In the genomic region with DNA sequence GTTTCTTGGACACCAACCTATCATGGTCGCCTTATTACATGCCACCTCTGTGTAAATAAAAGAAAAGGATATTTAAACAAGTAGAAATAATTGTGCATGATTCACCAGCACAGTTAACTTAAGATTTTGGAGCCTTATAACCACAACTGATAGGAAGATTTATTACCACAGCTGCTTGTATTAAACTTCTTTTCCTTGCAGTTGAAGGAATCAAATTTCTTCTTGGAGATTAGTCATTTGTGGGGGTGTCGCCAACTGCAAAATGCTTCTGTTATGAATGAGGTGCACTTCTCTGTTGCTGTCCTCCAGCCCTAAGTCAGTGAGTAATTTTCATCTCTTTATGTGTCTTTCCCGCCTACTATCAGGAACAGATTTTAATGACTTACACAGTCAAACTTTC, we compare ENCODE assay signal across 20 cellular contexts.
DNase-seq lines count a peak whose midpoint lies in the region; TF ChIP-seq lines count a peak whose summit lies in the region.
"Had no signal": no experiment of that assay in that cellular context is flagged by ENCODE, and none has a peak within 500 bp of the region (broad histone marks: within the 10 kb centered on the region; RNA-seq: fewer than 3 reads in every experiment).

No MANE protein-coding gene starts in this region.

- no peak overlapping the region for H4K8ac ChIP-seq in mesenchymal stem cell (ENCODE audit: low read length)

- H3K27me3 ChIP-seq in MG63 (no peaks in the 10 kb centered on the region), brain microvascular endothelial cell (replicated peaks) (no peaks in the 10 kb centered on the region), mesenchymal stem cell (ENCODE audit: control insufficient read depth in 1 of 2, insufficient read depth in 1 of 2, low read length in 2 of 2) (peaks cover 0 to 27% of the 10 kb centered on the region in 2 experiments)
- H3K27me3 ChIP-seq: upper lobe of left lung had no signal

- H2BK15ac ChIP-seq in mesenchymal stem cell (ENCODE audit: low read depth, poor library complexity, severe bottlenecking) = no peak overlapping the region

- H3K4me3 ChIP-seq in MG63 (no peak overlapping the region), brain microvascular endothelial cell (ENCODE audit: low read depth, low read length) (no peak overlapping the region), mesenchymal stem cell (ENCODE audit: insufficient read depth in 1 of 2, low read depth in 1 of 2, low read length in 2 of 2) (no peak overlapping the region), lower leg skin (ENCODE audit: low read depth, poor library complexity, severe bottlenecking) (no peak overlapping the region)
- H3K4me3 ChIP-seq: upper lobe of left lung had no signal

- H3K4me2 ChIP-seq in mesenchymal stem cell (ENCODE audit: low read length, poor library complexity, severe bottlenecking) = no peak overlapping the region

- TF ChIP-seq CTCF in brain microvascular endothelial cell (IDR thresholded peaks at IDR 0.05; ENCODE audit: low read depth, low read length, missing control alignments) (no peak), lower leg skin (IDR thresholded peaks at IDR 0.05) (no peak)

- no peak overlapping the region for H3K18ac ChIP-seq in mesenchymal stem cell (ENCODE audit: low read depth in 1 of 2, low read length in 2 of 2)

- no peak overlapping the region for H4K91ac ChIP-seq in mesenchymal stem cell (ENCODE audit: low read length)

- intact Hi-C loops in lower leg skin (cut with DNase I; ENCODE audit: low total_unique reads) = no loop called here

- no peak overlapping the region for H3K14ac ChIP-seq in mesenchymal stem cell (ENCODE audit: low read length in 2 of 2)

- H3K27ac ChIP-seq in brain microvascular endothelial cell (no peak overlapping the region), mesenchymal stem cell (ENCODE audit: low read length, poor library complexity, severe bottlenecking) (no peak overlapping the region)
- H3K27ac ChIP-seq: upper lobe of left lung had no signal

- TF ChIP-seq POLR2A in lower leg skin (IDR thresholded peaks at IDR 0.05) = no peak

- H3K9ac ChIP-seq in mesenchymal stem cell (ENCODE audit: low read length) = no peak overlapping the region

- no peak overlapping the region for H3K23ac ChIP-seq in mesenchymal stem cell (ENCODE audit: low read length in 2 of 2)

- H3K79me1 ChIP-seq in mesenchymal stem cell (replicated peaks; ENCODE audit: low read length, poor library complexity, severe bottlenecking) = no peaks in the 10 kb centered on the region

- H2AFZ ChIP-seq in mesenchymal stem cell (ENCODE audit: low read depth, low read length) = no peak overlapping the region

- no peak overlapping the region for H3K4ac ChIP-seq in mesenchymal stem cell (ENCODE audit: low read depth in 1 of 2, low read length in 2 of 2)

- in situ Hi-C loops in brain microvascular endothelial cell (cut with HindIII; ENCODE audit: low pct_ligation_motif_present, low sequenced_read_pairs) = no loop called here

- no peaks in the 10 kb centered on the region for H3K36me3 ChIP-seq in MG63
- H3K36me3 ChIP-seq in brain microvascular endothelial cell (replicated peaks) = no peaks in the 10 kb centered on the region
- H3K36me3 ChIP-seq in mesenchymal stem cell (ENCODE audit: control insufficient read depth in 1 of 2, insufficient read depth in 2 of 2, low read depth in 1 of 2, low read length in 2 of 2) = no peaks in the 10 kb centered on the region
- H3K36me3 ChIP-seq: upper lobe of left lung had no signal

- H3K9me3 ChIP-seq in MG63 = no peaks in the 10 kb centered on the region
- no peaks in the 10 kb centered on the region for H3K9me3 ChIP-seq in mesenchymal stem cell (ENCODE audit: control insufficient read depth, low read length)
- H3K9me3 ChIP-seq: upper lobe of left lung had no signal

- no peaks in the 10 kb centered on the region for H3K4me1 ChIP-seq in mesenchymal stem cell (ENCODE audit: control insufficient read depth, insufficient read depth, low read depth, low read length)
- H3K4me1 ChIP-seq: upper lobe of left lung had no signal

- H2AK5ac ChIP-seq in mesenchymal stem cell (ENCODE audit: low read length, severe bottlenecking) = no peak overlapping the region

- no peak overlapping the region for H2BK12ac ChIP-seq in mesenchymal stem cell (ENCODE audit: low read length in 2 of 2)

- DNase-seq in COLO829 (ENCODE audit: low spot score) = peak; percentile 1
- DNase-seq in MG63 = peak; percentile 15
- DNase-seq in brain microvascular endothelial cell = peak; percentile 10
- peak; percentile 78 for DNase-seq in mesenchymal stem cell
- DNase-seq in germinal center (ENCODE audit: low spot score) = no peak
- DNase-seq in NCI-H82 (lab: John Stamatoyannopoulos, UW) = no peak
- no peak for DNase-seq in stimulated activated CD4-positive, alpha-beta T cell treated with anti-CD3 and anti-CD28 coated beads, Interleukin-2, amount 100 ng/mL, for 48 hours
- no peak for DNase-seq in lower leg skin (ENCODE audit: low spot score in 2 of 2)
- DNase-seq: activated CD8-positive, alpha-beta memory T cell treated with anti-CD3 and anti-CD28 coated beads, Interleukin-2, amount 10 ng/mL, durations not matched to agents 7 days and 5 days; activated effector memory CD4-positive, alpha-beta T cell treated with anti-CD3 and anti-CD28 coated beads, Interleukin-2, amount 50 U/mL, for 16 hours; amygdala; erythroblast; GOT3; NCI-H1048; NCI-H2107; NCI-H748 treated with DMSO at 0.1 percent for 48 hours; RPMI8226; stimulated activated CD4-positive, alpha-beta T cell treated with anti-CD3 and anti-CD28 coated beads, Interleukin-12 subunit alpha, Interleukin-12 subunit beta, amount 100 ng/mL, for 4 hours; stimulated activated naive CD4-positive, alpha-beta T cell treated with Interleukin-2 at 50 U/mL for 16 hours; upper lobe of left lung had no signal

- no peak overlapping the region for H2BK5ac ChIP-seq in mesenchymal stem cell (ENCODE audit: low read depth, low read length, poor library complexity, severe bottlenecking)

- WGBS in mesenchymal stem cell = no CpG with 5 or more reads among the region's 3 CpGs
- 28 to 37% methylated on average over 3 of the region's 3 CpGs for WGBS in lower leg skin, 2 donors

- no peak overlapping the region for H2BK120ac ChIP-seq in mesenchymal stem cell (ENCODE audit: low read depth, low read length)

Comparison
In these comparisons a context has a peak if more than half of its experiments do, and no peak if none do; other contexts are left out.
1. DNase-seq: peak in COLO829 (single experiment), MG63 (single experiment), brain microvascular endothelial cell (single experiment) and mesenchymal stem cell (single experiment); none in germinal center (single experiment), NCI-H82 (single experiment), stimulated activated CD4-positive, alpha-beta T cell treated with anti-CD3 and anti-CD28 coated beads, Interleukin-2, amount 100 ng/mL, for 48 hours (0 of 2) and lower leg skin (0 of 2).